In genomic region chr1:221706862-221707582, GRCh38 we compare ENCODE assay signal across 14 cellular contexts. TPM values are rescaled to one million over a fixed set of nuclear protein-coding genes. Genes with fewer than 3 reads are reported as not detected.
A peak's percentile ranks its signal among the peaks of the same experiment; 100 is the strongest.
DNase-seq lines count a peak whose midpoint lies in the region; ATAC-seq and TF ChIP-seq lines count a peak whose summit lies in the region.
"Had no signal": no experiment of that assay in that cellular context is flagged by ENCODE, and none has a peak within 500 bp of the region (broad histone marks: within the 10 kb centered on the region; RNA-seq: fewer than 3 reads in every experiment).

No MANE protein-coding gene starts in this region.

- no peak overlapping the region for H4K8ac ChIP-seq in neuronal stem cell (ENCODE audit: low read depth, low read length)

- H4K91ac ChIP-seq in neuronal stem cell (ENCODE audit: low read depth, low read length, poor library complexity): no peak overlapping the region

- no peaks in the 10 kb centered on the region for H3K79me1 ChIP-seq in neuronal stem cell (ENCODE audit: low read depth, low read length)

- H2BK12ac ChIP-seq in neuronal stem cell (ENCODE audit: low read length): no peak overlapping the region

- no peak overlapping the region for H3K4ac ChIP-seq in neuronal stem cell (ENCODE audit: low read length)

- no peak for ATAC-seq in CD8-positive, alpha-beta T cell
- ATAC-seq in HG03378 (IDR thresholded peaks at IDR 0.05; ENCODE audit: unreplicated experiment) (no peak), HG02588 (IDR thresholded peaks at IDR 0.05; ENCODE audit: unreplicated experiment) (no peak), left lobe of liver (no peak)

- H3K27me3 Mint-ChIP-seq in CD8-positive, alpha-beta T cell (ENCODE audit: low read depth): no peaks in the 10 kb centered on the region
- H3K27me3 Mint-ChIP-seq: dendritic cell treated with granulocyte-macrophage colony-stimulating factor and Interleukin-4, amounts not matched to agents 40 ng/mL and 50 ng/mL, for 4 days had no signal

- H3K14ac ChIP-seq in neuronal stem cell (ENCODE audit: low read length): peak overlapping the region; percentile 31

- H3K4me1 ChIP-seq in BLaER1: peaks cover 47% of the 10 kb centered on the region
- H3K4me1 ChIP-seq in neuronal stem cell (ENCODE audit: control insufficient read depth in 2 of 2, insufficient read depth in 1 of 2, low read depth in 1 of 2, low read length in 2 of 2): peaks cover 7 to 9% of the 10 kb centered on the region in 2 donors
- H3K4me1 ChIP-seq in CD8-positive, alpha-beta T cell (ENCODE audit: insufficient read depth, low read length): peaks cover 13% of the 10 kb centered on the region

- no peaks in the 10 kb centered on the region for H3K9me3 Mint-ChIP-seq in CD8-positive, alpha-beta T cell
- H3K9me3 Mint-ChIP-seq: dendritic cell treated with granulocyte-macrophage colony-stimulating factor and Interleukin-4, amounts not matched to agents 40 ng/mL and 50 ng/mL, for 4 days had no signal

- WGBS in neuronal stem cell (ENCODE audit: extremely low coverage in 2 of 2, insufficient read length in 2 of 2, insufficient replicate concordance in 1 of 2), 2 donors: no CpG with 5 or more reads among the region's 8 CpGs

- no peak overlapping the region for H3K18ac ChIP-seq in neuronal stem cell (ENCODE audit: low read length)

- H2BK120ac ChIP-seq in neuronal stem cell (ENCODE audit: low read depth, low read length): no peak overlapping the region

- H3K36me3 Mint-ChIP-seq in CD8-positive, alpha-beta T cell: peaks cover 27% of the 10 kb centered on the region

- CTCF ChIA-PET in CD8-positive, alpha-beta T cell (lab: Charles Lee): interaction anchor here (0.5 to 1.2 kb wide), 5 partner anchors 9 to 151 kb away, joined by 3 to 4 read pairs (median 3); partner anchors contain the start of gene DUSP10

- H2BK15ac ChIP-seq in neuronal stem cell (ENCODE audit: low read length): no peak overlapping the region

- no peak for TF ChIP-seq CTCF in CD8-positive, alpha-beta T cell (IDR thresholded peaks at IDR 0.05)

- 0 out of 2 replicates have a peak, but pooled peaks cover 11% of the 10 kb centered on the region for H3K9me3 ChIP-seq in BLaER1
- no peaks in the 10 kb centered on the region for H3K9me3 ChIP-seq in neuronal stem cell (replicated peaks in 1 of 2; ENCODE audit: control insufficient read depth in 2 of 2, insufficient read depth in 1 of 2, low read depth in 1 of 2, low read length in 2 of 2)
- no peaks in the 10 kb centered on the region for H3K9me3 ChIP-seq in CD8-positive, alpha-beta T cell (ENCODE audit: low read length)
- H3K9me3 ChIP-seq: tibial nerve had no signal

- in situ Hi-C loops in KBM-7 (cut with MboI; ENCODE audit: low pct_unique_long_range_greater_than_20kb, low sequenced_read_pairs): no loop called here

- no peak overlapping the region for H2AK5ac ChIP-seq in neuronal stem cell (ENCODE audit: low read depth, low read length)

- H3K27me3 ChIP-seq in BLaER1 (no peaks in the 10 kb centered on the region), neuronal stem cell (ENCODE audit: control insufficient read depth in 3 of 3, insufficient read depth in 3 of 3, low read depth in 1 of 3, low read length in 3 of 3) (no peaks in the 10 kb centered on the region)
- no peaks in the 10 kb centered on the region for H3K27me3 ChIP-seq in CD8-positive, alpha-beta T cell (ENCODE audit: insufficient read depth, low read length)
- H3K27me3 ChIP-seq: tibial nerve had no signal

- H3K27ac ChIP-seq in BLaER1 (peak overlapping the region; percentile 74), angular gyrus (ENCODE audit: low read depth, low read length) (peak overlapping the region; percentile 75), neuronal stem cell (replicated peaks; ENCODE audit: low read length) (no peak overlapping the region)
- H3K27ac ChIP-seq in CD8-positive, alpha-beta T cell (ENCODE audit: low read depth, low read length): no peak overlapping the region

- intact Hi-C loops in CD8-positive, alpha-beta T cell (cut with DNase I, micrococcal nuclease): no loop called here

- no peak overlapping the region for H3K4me3 Mint-ChIP-seq in CD8-positive, alpha-beta T cell
- H3K4me3 Mint-ChIP-seq: dendritic cell treated with granulocyte-macrophage colony-stimulating factor and Interleukin-4, amounts not matched to agents 40 ng/mL and 50 ng/mL, for 4 days had no signal

- no peak overlapping the region for H2AFZ ChIP-seq in neuronal stem cell (ENCODE audit: low read length)

- H3K36me3 ChIP-seq in BLaER1 (peaks cover 37% of the 10 kb centered on the region), neuronal stem cell (replicated peaks in 1 of 2; ENCODE audit: control insufficient read depth in 2 of 2, insufficient read depth in 2 of 2, low read length in 2 of 2) (no peaks in the 10 kb centered on the region)
- peaks cover 6% of the 10 kb centered on the region for H3K36me3 ChIP-seq in CD8-positive, alpha-beta T cell (ENCODE audit: insufficient read depth, low read length)

- peak overlapping the region; percentile 46 for H3K4me2 ChIP-seq in BLaER1
- H3K4me2 ChIP-seq in neuronal stem cell (ENCODE audit: insufficient read depth, low read length, poor library complexity, severe bottlenecking): no peak overlapping the region

- no peak overlapping the region for H3K23ac ChIP-seq in neuronal stem cell (ENCODE audit: low read depth, low read length, poor library complexity)

- POLR2A ChIA-PET in CD8-positive, alpha-beta T cell (lab: Charles Lee): interaction anchor here (0.6 to 1.8 kb wide), 4 partner anchors 16 to 317 kb away, joined by 3 to 16 read pairs (median 4); partner anchors contain the start of gene DUSP10

- no peak overlapping the region for H3K27ac Mint-ChIP-seq in CD8-positive, alpha-beta T cell

- peaks cover 39% of the 10 kb centered on the region for H3K4me1 Mint-ChIP-seq in CD8-positive, alpha-beta T cell (ENCODE audit: low read depth)

- H2BK5ac ChIP-seq in neuronal stem cell (ENCODE audit: low read length): no peak overlapping the region

- peak; percentile 37 for DNase-seq in KBM-7
- DNase-seq in neuronal stem cell (ENCODE audit: low spot score): no peak
- no peak for DNase-seq in CD8-positive, alpha-beta T cell
- no peak for DNase-seq in left lobe of liver (ENCODE audit: low spot score)
- DNase-seq: activated CD4-positive, alpha-beta T cell treated with anti-CD3 and anti-CD28 coated beads, Interleukin-2, amount 50 U/mL, for 4 hours; kidney; midbrain; NCI-H82 had no signal

- H3K9ac ChIP-seq in BLaER1: no peak overlapping the region
- H3K9ac ChIP-seq in neuronal stem cell (ENCODE audit: low read depth, low read length, poor library complexity): no peak overlapping the region

- no peaks in the 10 kb centered on the region for H4K20me1 ChIP-seq in BLaER1

- H3K4me3 ChIP-seq in BLaER1 (no peak overlapping the region), neuronal stem cell (ENCODE audit: low read length in 2 of 2) (no peak overlapping the region)
- H3K4me3 ChIP-seq in CD8-positive, alpha-beta T cell (ENCODE audit: low read depth, low read length): no peak overlapping the region
- H3K4me3 ChIP-seq: tibial nerve had no signal

RNA-seq across cellular contexts. Expression of gene DUSP10, which starts 34.9 kb away (rescaled TPM):
- polyA plus RNA-seq in neuronal stem cell (2013, experiment 1 of 2): 1.8 TPM
- 1.5 TPM for polyA plus RNA-seq in neuronal stem cell (2013, experiment 2 of 2)
- total RNA-seq in CD8-positive, alpha-beta T cell: 10 to 100 TPM; 63.0 to 64.3 TPM
- 7.4 TPM for total RNA-seq in left lobe of liver

Comparison
In these comparisons a context has a peak if more than half of its experiments do, and no peak if none do; other contexts are left out.
1. H3K27ac ChIP-seq: peak in BLaER1 (single experiment) and angular gyrus (single experiment); none in neuronal stem cell (single experiment) and CD8-positive, alpha-beta T cell (single experiment).